Comparison of ENCODE assay signal across 23 cellular contexts in the genomic region with DNA sequence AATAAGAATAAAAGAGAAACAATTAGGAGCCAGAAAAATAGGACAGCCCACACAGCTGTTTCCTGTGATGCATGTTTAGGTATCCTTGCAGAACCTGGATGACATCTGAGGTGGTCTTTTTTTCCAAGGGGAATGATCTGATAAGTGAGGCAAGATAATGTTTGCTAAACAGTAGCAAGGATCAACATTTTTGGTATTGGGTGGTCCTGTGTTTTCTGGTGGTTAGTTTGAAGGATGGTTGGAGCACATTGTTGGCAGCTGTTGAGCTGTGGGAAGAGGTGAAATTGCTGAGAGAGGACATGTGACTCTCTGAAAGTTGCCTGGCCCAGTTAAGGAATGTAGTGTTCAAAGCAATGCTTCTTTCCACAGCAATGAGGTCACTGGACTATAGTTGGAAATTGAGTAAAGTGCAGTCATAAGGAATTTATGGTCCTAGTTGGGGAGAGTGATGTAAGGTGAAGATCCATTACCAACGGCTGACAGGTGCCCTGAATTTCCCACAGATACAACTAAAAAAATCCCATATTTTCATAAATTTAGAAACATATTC.
"Had no signal": no experiment of that assay in that cellular context is flagged by ENCODE, and none has a peak within 500 bp of the region (broad histone marks: within the 10 kb centered on the region; RNA-seq: fewer than 3 reads in every experiment).

No MANE protein-coding gene starts in this region.

- H3K9me3 ChIP-seq: tibial nerve had no signal

- ATAC-seq: activated CD4-positive, alpha-beta T cell treated with anti-CD3 and anti-CD28 coated beads for 36 hours; activated naive CD4-positive, alpha-beta T cell treated with anti-CD3 and anti-CD28 coated beads, Interleukin-2, amount 50 U/mL, for 72 hours; activated T-cell treated with anti-CD3 and anti-CD28 coated beads, Interleukin-2, amount 50 U/mL, for 72 hours; left colon; naive thymus-derived CD8-positive, alpha-beta T cell; stimulated activated naive B cell treated with anti-CD40 and anti-IgM and Interleukin-4, amounts not matched to agents 10 μg/mL and 1 μg/mL and 100 μg/mL, for 72 hours had no signal

- H3K27ac ChIP-seq: epithelial cell of prostate, esophagus squamous epithelium, sigmoid colon, stomach, suprapubic skin, tibial nerve had no signal

- H3K4me1 ChIP-seq: esophagus squamous epithelium, sigmoid colon, stomach, suprapubic skin, tibial nerve had no signal

- H3K27me3 ChIP-seq: esophagus squamous epithelium, sigmoid colon, stomach, suprapubic skin, tibial nerve had no signal

- H3K36me3 ChIP-seq: esophagus squamous epithelium, sigmoid colon, stomach, suprapubic skin, tibial nerve had no signal

- H3K4me3 ChIP-seq: esophagus squamous epithelium, sigmoid colon, smooth muscle cell, stomach, suprapubic skin, tibial nerve had no signal

- DNase-seq: activated CD4-positive, alpha-beta T cell treated with anti-CD3 and anti-CD28 coated beads for 36 hours; activated CD4-positive, alpha-beta T cell treated with anti-CD3 and anti-CD28 coated beads, Interleukin-2, amount 50 U/mL, for 4 hours; activated CD4-positive, CD25-positive, alpha-beta regulatory T cell; activated naive CD4-positive, alpha-beta T cell; activated T-cell treated with anti-CD3 and anti-CD28 coated beads for 4 hours; activated T-cell treated with anti-CD3 and anti-CD28 coated beads, Interleukin-2, amount 50 U/mL, for 72 hours; effector CD8-positive, alpha-beta T cell; esophagus squamous epithelium; foreskin melanocyte; left colon; naive thymus-derived CD8-positive, alpha-beta T cell; posterior cingulate gyrus; sigmoid colon; stimulated activated CD4-positive, alpha-beta T cell treated with anti-CD3 and anti-CD28 coated beads, Interleukin-1b, Interleukin-23, amount 100 ng/mL, for 48 hours; stimulated activated CD4-positive, alpha-beta T cell treated with anti-CD3 and anti-CD28 coated beads, Interleukin-4, amount 100 ng/mL, for 4 hours; stimulated activated naive B cell treated with anti-CD40 and anti-IgM and Interleukin-4, amounts not matched to agents 10 μg/mL and 1 μg/mL and 100 μg/mL, for 72 hours; stomach; T-helper 1 cell had no signal
